In genomic region chr10:16884485-16884884, GRCh38 we compare ENCODE assay signal across 25 cellular contexts.
"Had no signal": no experiment of that assay in that cellular context is flagged by ENCODE, and none has a peak within 500 bp of the region (broad histone marks: within the 10 kb centered on the region; RNA-seq: fewer than 3 reads in every experiment).

No MANE protein-coding gene starts in this region.

- ATAC-seq: esophagus mucosa, gastrocnemius medialis, heart right ventricle, left cardiac atrium, left lung, left ventricle myocardium superior, lower lobe of right lung, mucosa of descending colon had no signal

- H3K4me1 ChIP-seq: esophagus squamous epithelium, gastrocnemius medialis, heart right ventricle, left lung, lower lobe of right lung had no signal

- H3K36me3 ChIP-seq: esophagus squamous epithelium, gastrocnemius medialis, heart right ventricle, left lung, lower lobe of right lung had no signal

- H3K36me3 Mint-ChIP-seq: mesothelial cell of epicardium had no signal

- DNase-seq: dermis blood vessel endothelial cell; dorsolateral prefrontal cortex; effector CD4-positive, alpha-beta T cell; effector memory CD4-positive, alpha-beta T cell; endodermal cell; erythroblast; esophagus squamous epithelium; foreskin fibroblast; foreskin melanocyte; gastrocnemius medialis; glutamatergic neuron; head of caudate nucleus; heart right ventricle; hippocampal formation; left cardiac atrium; left lung; left ventricle myocardium superior; lower lobe of right lung; mesenchymal stem cell; mucosa of descending colon; naive B cell had no signal

- H3K27ac Mint-ChIP-seq: endodermal cell, mesothelial cell of epicardium, naive B cell had no signal

- H3K9me3 ChIP-seq: esophagus squamous epithelium, gastrocnemius medialis, heart right ventricle, left lung, lower lobe of right lung, mucosa of descending colon had no signal

- H3K4me3 ChIP-seq: coronary artery, dorsolateral prefrontal cortex, esophagus squamous epithelium, gastrocnemius medialis, heart right ventricle, left lung, lower lobe of right lung, mucosa of descending colon had no signal

- H3K9me3 Mint-ChIP-seq: endodermal cell, naive B cell had no signal

- H3K4me3 Mint-ChIP-seq: endodermal cell, mesothelial cell of epicardium, naive B cell had no signal

- H3K27ac ChIP-seq: coronary artery, dorsolateral prefrontal cortex, epithelial cell of prostate, esophagus squamous epithelium, gastrocnemius medialis, heart right ventricle, left lung, lower lobe of right lung had no signal

- H3K27me3 ChIP-seq: esophagus squamous epithelium, gastrocnemius medialis, heart right ventricle, left lung had no signal

- H3K4me1 Mint-ChIP-seq: endodermal cell, mesothelial cell of epicardium, naive B cell had no signal
